25 cellular contexts compared by ENCODE assay signal in genomic region chr7:6389728-6390127, GRCh38.
"Had no signal": no experiment of that assay in that cellular context is flagged by ENCODE, and none has a peak within 500 bp of the region (broad histone marks: within the 10 kb centered on the region; RNA-seq: fewer than 3 reads in every experiment).

No MANE protein-coding gene starts in this region.

- H3K27me3 ChIP-seq: ascending aorta, breast epithelium, cardiac muscle cell had no signal

- ATAC-seq: activated CD4-positive, alpha-beta T cell treated with anti-CD3 and anti-CD28 coated beads for 36 hours; activated naive CD4-positive, alpha-beta T cell treated with anti-CD3 and anti-CD28 coated beads, Interleukin-2, amount 50 U/mL, for 72 hours; activated T-cell treated with anti-CD3 and anti-CD28 coated beads, Interleukin-2, amount 50 U/mL, for 72 hours; effector memory CD8-positive, alpha-beta T cell had no signal

- H3K9me3 ChIP-seq: ascending aorta, breast epithelium had no signal

- H3K4me3 ChIP-seq: ascending aorta, breast epithelium, cardiac muscle cell had no signal

- DNase-seq: activated CD4-positive, alpha-beta memory T cell treated with anti-CD3 and anti-CD28 coated beads for 36 hours; activated CD4-positive, alpha-beta T cell treated with anti-CD3 and anti-CD28 coated beads for 36 hours; activated CD4-positive, alpha-beta T cell treated with anti-CD3 and anti-CD28 coated beads, Interleukin-2, amount 10 ng/mL, durations not matched to agents 24 days and 14 days; activated CD4-positive, CD25-positive, alpha-beta regulatory T cell; activated CD4-positive, CD25-positive, alpha-beta regulatory T cell treated with anti-CD3 and anti-CD28 coated beads, Interleukin-2, amount 50 U/mL, for 72 hours; activated CD8-positive, alpha-beta memory T cell treated with anti-CD3 and anti-CD28 coated beads, Interleukin-2, amount 50 U/mL, for 48 hours; activated gamma-delta T cell; activated naive CD4-positive, alpha-beta T cell; activated naive CD4-positive, alpha-beta T cell treated with anti-CD3 and anti-CD28 coated beads, Interleukin-2, amount 10 ng/mL, durations not matched to agents 7 days and 5 days; activated naive CD8-positive, alpha-beta T cell treated with anti-CD3 and anti-CD28 coated beads, Interleukin-2, amount 10 ng/mL, durations not matched to agents 7 days and 5 days; activated T-cell treated with anti-CD3 and anti-CD28 coated beads for 4 hours; activated T-cell treated with anti-CD3 and anti-CD28 coated beads, Interleukin-2, amount 50 U/mL, for 24 hours; activated T-cell treated with anti-CD3 and anti-CD28 coated beads, Interleukin-2, amount 50 U/mL, for 72 hours; central memory CD4-positive, alpha-beta T cell; cortex of kidney; dermis blood vessel endothelial cell; effector CD4-positive, alpha-beta T cell; effector memory CD8-positive, alpha-beta T cell; foreskin fibroblast; head of caudate nucleus; T-helper 2 cell had no signal

- H3K36me3 ChIP-seq: breast epithelium had no signal

- H3K27ac ChIP-seq: ascending aorta, breast epithelium, cardiac muscle cell had no signal
